Comparison of ENCODE assay signal across 9 cellular contexts in the genomic region with DNA sequence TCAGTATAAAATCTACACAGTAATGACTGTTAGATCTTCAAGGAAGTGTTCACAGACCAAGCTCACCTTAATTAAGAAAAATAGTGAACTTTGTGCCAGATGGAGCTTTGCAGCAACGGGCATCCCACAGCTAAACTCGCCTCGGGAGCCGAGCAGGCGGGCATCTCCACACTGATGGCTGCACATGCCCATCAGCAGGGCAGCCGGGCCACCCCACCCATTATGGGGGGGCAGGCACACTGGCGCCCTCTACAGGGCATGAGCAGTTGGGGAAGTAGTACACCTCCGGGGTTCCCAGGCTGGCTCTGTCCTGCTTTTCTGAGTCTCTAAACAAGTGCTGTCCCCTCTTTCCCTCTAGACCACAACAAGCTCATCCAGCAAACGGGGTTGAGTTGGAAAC. TPM values are rescaled to one million over a fixed set of nuclear protein-coding genes. Genes with fewer than 3 reads are reported as not detected.
DNase-seq lines count a peak whose midpoint lies in the region; ATAC-seq, FAIRE-seq and TF ChIP-seq lines count a peak whose summit lies in the region.
"Had no signal": no experiment of that assay in that cellular context is flagged by ENCODE, and none has a peak within 500 bp of the region (broad histone marks: within the 10 kb centered on the region; RNA-seq: fewer than 3 reads in every experiment).

No MANE protein-coding gene starts in this region.

- intact Hi-C loops in HCT116 (cut with micrococcal nuclease), result loop anchor here (1.0 to 10.0 kb wide), 2 partner anchors 459 to 700 kb away; no protein-coding TSS in a partner anchor
- intact Hi-C loops in left lung (cut with DNase I), result loop anchor here in 1 of 2 donors (10.0 kb wide), 1 partner anchor 460 kb away; no protein-coding TSS in a partner anchor
- intact Hi-C loops in gastrocnemius medialis (cut with DNase I; ENCODE audit: low total_unique reads), result loop anchor here (10.0 kb wide), 2 partner anchors 460 to 850 kb away; a partner anchor contains a TSS

- POLR2A ChIA-PET in HCT116 (lab: Charles Lee), result no interaction called here

- ATAC-seq in HCT116 (peak; percentile 76), left lung (no peak), GM18861 (IDR thresholded peaks at IDR 0.05; ENCODE audit: unreplicated experiment) (no peak), gastrocnemius medialis (no peak), HG03139 (IDR thresholded peaks at IDR 0.05; ENCODE audit: unreplicated experiment) (no peak)

- H3K36me3 ChIP-seq in HCT116 (ENCODE audit: control insufficient read depth in 1 of 2, insufficient read depth in 2 of 2, low read length in 2 of 2) (peaks cover 21 to 22% of the 10 kb centered on the region in 2 experiments; a peak in 3 of 4 replicates), left lung (peaks cover 0 to 47% of the 10 kb centered on the region in 2 donors), gastrocnemius medialis (peaks cover 0 to 28% of the 10 kb centered on the region in 2 donors)

- H3K4me3 ChIP-seq in HCT116 (replicated peaks in 1 of 2; ENCODE audit: low read depth in 1 of 2, low read length in 2 of 2) (no peak overlapping the region), left lung (no peak overlapping the region), gastrocnemius medialis (no peak overlapping the region)
- H3K4me3 ChIP-seq: thoracic aorta had no signal

- DNase-seq in HCT116 (ENCODE audit: low read depth, low spot score) (no peak), left lung (no peak), gastrocnemius medialis (no peak), frontal cortex (ENCODE audit: low spot score in 2 of 2) (no peak)
- peak; percentile 27 to 41 for DNase-seq in activated CD4-positive, alpha-beta T cell treated with anti-CD3 and anti-CD28 coated beads, Interleukin-2, amount 50 U/mL, for 48 hours

- no peak overlapping the region for H2AFZ ChIP-seq in HCT116 (ENCODE audit: low read depth, low read length, poor library complexity, severe bottlenecking)

- in situ Hi-C loops in gastrocnemius medialis (cut with MboI; ENCODE audit: low sequenced_read_pairs in 4 of 4), result loop anchor here (5.0 to 25.0 kb wide), 5 partner anchors 457 to 862 kb away; a partner anchor contains a TSS

- TF ChIP-seq POLR2A in HCT116 (IDR thresholded peaks at IDR 0.05; ENCODE audit: borderline replicate concordance, extremely low read depth, insufficient read depth, insufficient read length) (no peak), gastrocnemius medialis (IDR thresholded peaks at IDR 0.05) (no peak)

- CTCF ChIA-PET in HCT116 (lab: Charles Lee), result interaction anchor here (0.7 to 3.1 kb wide), 12 partner anchors 9 to 569 kb away, joined by 3 to 36 read pairs (median 6); no protein-coding TSS in a partner anchor

- TF ChIP-seq RAD21 in HCT116 (IDR thresholded peaks at IDR 0.05; ENCODE audit: low read depth), result peak; percentile 37; the same call in 1 of the 2 replicates

- RAD21 ChIA-PET in HCT116 (lab: Charles Lee; ENCODE audit: low non-redundant PET in 1 of 2, low total read pairs in 2 of 2, uncharacterized antibody in 2 of 2, unreplicated experiment in 2 of 2), result no interaction called here

- H3K79me2 ChIP-seq in HCT116 (ENCODE audit: insufficient read depth, low read length), result no peaks in the 10 kb centered on the region

- H3K27ac ChIP-seq in C4-2B (no peak overlapping the region), HCT116 (ENCODE audit: low read depth, low read length) (no peak overlapping the region), left lung (no peak overlapping the region), gastrocnemius medialis (no peak overlapping the region)
- H3K27ac ChIP-seq: thoracic aorta had no signal

- peaks cover 0 to 11% of the 10 kb centered on the region in 2 experiments; a peak in 2 of 4 replicates for H3K4me1 ChIP-seq in HCT116 (ENCODE audit: control insufficient read depth in 1 of 2, insufficient read depth in 2 of 2, low read length in 2 of 2)
- no peaks in the 10 kb centered on the region for H3K4me1 ChIP-seq in left lung
- H3K4me1 ChIP-seq in gastrocnemius medialis, result no peaks in the 10 kb centered on the region

- H3K27me3 ChIP-seq in HCT116 (ENCODE audit: insufficient read depth, low read length), result no peaks in the 10 kb centered on the region
- H3K27me3 ChIP-seq in left lung, result no peaks in the 10 kb centered on the region
- H3K27me3 ChIP-seq in gastrocnemius medialis, result no peaks in the 10 kb centered on the region

- no peaks in the 10 kb centered on the region for H3K9me3 ChIP-seq in HCT116 (ENCODE audit: control insufficient read depth in 1 of 2, insufficient read depth in 1 of 2, low read depth in 1 of 2, low read length in 2 of 2)
- no peaks in the 10 kb centered on the region for H3K9me3 ChIP-seq in left lung
- no peaks in the 10 kb centered on the region for H3K9me3 ChIP-seq in gastrocnemius medialis
- H3K9me3 ChIP-seq: thoracic aorta had no signal

- no peaks in the 10 kb centered on the region for H4K20me1 ChIP-seq in HCT116 (ENCODE audit: insufficient read depth)

- peak overlapping the region; percentile 33 for H3K4me2 ChIP-seq in HCT116 (ENCODE audit: low read length)

- no peak overlapping the region for H3K9ac ChIP-seq in HCT116 (ENCODE audit: low read length)

- no peak for FAIRE-seq in frontal cortex (lab: Jason Lieb, UNC)

- BruUV-seq in HCT116 (replicated peaks; lab: Mats Ljungman, UMichigan), result no TSS peak

- TF ChIP-seq CTCF in C4-2B (conservative IDR thresholded peaks at IDR 0.05) (peak; percentile 59), HCT116 (IDR thresholded peaks at IDR 0.05 in 2 of 3, conservative IDR thresholded peaks at IDR 0.05 in 1 of 3; ENCODE audit: borderline replicate concordance in 1 of 3, insufficient read depth in 1 of 3, low read depth in 2 of 3, low read length in 2 of 3) (peak; percentile 45 to 85 (median 83); a peak in 5 of 6 replicates), left lung (IDR thresholded peaks at IDR 0.05) (peak; percentile 12 to 18), gastrocnemius medialis (IDR thresholded peaks at IDR 0.05 in 4 of 5, conservative IDR thresholded peaks at IDR 0.05 in 1 of 5) (peak in 2 of 5 experiments; percentile 10 to 37)

- no peaks in the 10 kb centered on the region for H3K9me2 ChIP-seq in HCT116 (ENCODE audit: insufficient read depth)

TF ChIP-seq in HCT116, 20 proteins besides CTCF, POLR2A, EP300 and RAD21:
- TF ChIP-seq, protein P1, sequence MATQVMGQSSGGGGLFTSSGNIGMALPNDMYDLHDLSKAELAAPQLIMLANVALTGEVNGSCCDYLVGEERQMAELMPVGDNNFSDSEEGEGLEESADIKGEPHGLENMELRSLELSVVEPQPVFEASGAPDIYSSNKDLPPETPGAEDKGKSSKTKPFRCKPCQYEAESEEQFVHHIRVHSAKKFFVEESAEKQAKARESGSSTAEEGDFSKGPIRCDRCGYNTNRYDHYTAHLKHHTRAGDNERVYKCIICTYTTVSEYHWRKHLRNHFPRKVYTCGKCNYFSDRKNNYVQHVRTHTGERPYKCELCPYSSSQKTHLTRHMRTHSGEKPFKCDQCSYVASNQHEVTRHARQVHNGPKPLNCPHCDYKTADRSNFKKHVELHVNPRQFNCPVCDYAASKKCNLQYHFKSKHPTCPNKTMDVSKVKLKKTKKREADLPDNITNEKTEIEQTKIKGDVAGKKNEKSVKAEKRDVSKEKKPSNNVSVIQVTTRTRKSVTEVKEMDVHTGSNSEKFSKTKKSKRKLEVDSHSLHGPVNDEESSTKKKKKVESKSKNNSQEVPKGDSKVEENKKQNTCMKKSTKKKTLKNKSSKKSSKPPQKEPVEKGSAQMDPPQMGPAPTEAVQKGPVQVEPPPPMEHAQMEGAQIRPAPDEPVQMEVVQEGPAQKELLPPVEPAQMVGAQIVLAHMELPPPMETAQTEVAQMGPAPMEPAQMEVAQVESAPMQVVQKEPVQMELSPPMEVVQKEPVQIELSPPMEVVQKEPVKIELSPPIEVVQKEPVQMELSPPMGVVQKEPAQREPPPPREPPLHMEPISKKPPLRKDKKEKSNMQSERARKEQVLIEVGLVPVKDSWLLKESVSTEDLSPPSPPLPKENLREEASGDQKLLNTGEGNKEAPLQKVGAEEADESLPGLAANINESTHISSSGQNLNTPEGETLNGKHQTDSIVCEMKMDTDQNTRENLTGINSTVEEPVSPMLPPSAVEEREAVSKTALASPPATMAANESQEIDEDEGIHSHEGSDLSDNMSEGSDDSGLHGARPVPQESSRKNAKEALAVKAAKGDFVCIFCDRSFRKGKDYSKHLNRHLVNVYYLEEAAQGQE (IDR thresholded peaks at IDR 0.05; ENCODE audit: low read depth), result no peak

RNA-seq across cellular contexts. Expression of a gene that starts 21.6 kb away (rescaled TPM):
- total RNA-seq in HCT116 (2021; ENCODE audit: unreplicated experiment) (39.2 TPM), left lung (10 to 100 TPM; 23.4 to 26.9 TPM), gastrocnemius medialis (1 to 10 TPM; 3.9 to 7.0 (median 4.4) TPM), frontal cortex (2.4 TPM)
- 34.6 and 36.1 TPM in 2 replicates for polyA plus RNA-seq in HCT116 (2012)

RNA-seq across cellular contexts. Expression of a gene that starts 32.7 kb away (rescaled TPM):
- total RNA-seq in HCT116 (2021; ENCODE audit: unreplicated experiment) (31.2 TPM), left lung (10 to 100 TPM; 20.0 to 21.3 TPM), gastrocnemius medialis (1 to 10 TPM in 2 of 4 donors, under 1 TPM in 2; 0.55 to 1.6 (median 1.1) TPM), frontal cortex (0.82 TPM)
- polyA plus RNA-seq in HCT116 (2012), result 30.0 and 30.3 TPM in 2 replicates

Comparison
In these comparisons a context has a peak if more than half of its experiments do, and no peak if none do; other contexts are left out.
1. DNase-seq: peak in activated CD4-positive, alpha-beta T cell treated with anti-CD3 and anti-CD28 coated beads, Interleukin-2, amount 50 U/mL, for 48 hours (2 of 2); none in HCT116 (single experiment), left lung (0 of 2), gastrocnemius medialis (0 of 2) and frontal cortex (0 of 2).
2. RNA of a gene that starts 32.7 kb away (total RNA-seq): 31.2 TPM in HCT116 (single experiment) and 20.0 to 21.3 TPM in left lung; 0.55 to 1.6 TPM in gastrocnemius medialis and 0.82 TPM in frontal cortex (single experiment); every median in the first group is over 4 times any median in the second.